30 cellular contexts compared by ENCODE assay signal in genomic region chr3:136106101-136106500, GRCh38.
"Had no signal": no experiment of that assay in that cellular context is flagged by ENCODE, and none has a peak within 500 bp of the region (broad histone marks: within the 10 kb centered on the region; RNA-seq: fewer than 3 reads in every experiment).

No MANE protein-coding gene starts in this region.

- DNase-seq: activated CD4-positive, alpha-beta memory T cell treated with anti-CD3 and anti-CD28 coated beads for 36 hours; activated CD4-positive, alpha-beta T cell treated with anti-CD3 and anti-CD28 coated beads for 36 hours; activated CD4-positive, alpha-beta T cell treated with anti-CD3 and anti-CD28 coated beads, Interleukin-2, amount 10 ng/mL, durations not matched to agents 24 days and 14 days; activated CD4-positive, CD25-positive, alpha-beta regulatory T cell; activated CD4-positive, CD25-positive, alpha-beta regulatory T cell treated with anti-CD3 and anti-CD28 coated beads, Interleukin-2, amount 50 U/mL, for 72 hours; activated CD8-positive, alpha-beta memory T cell treated with anti-CD3 and anti-CD28 coated beads, Interleukin-2, amount 10 ng/mL, durations not matched to agents 7 days and 5 days; activated CD8-positive, alpha-beta memory T cell treated with anti-CD3 and anti-CD28 coated beads, Interleukin-2, amount 50 U/mL, for 4 hours; activated CD8-positive, alpha-beta T cell treated with anti-CD3 and anti-CD28 coated beads, Interleukin-2, amount 10 ng/mL, durations not matched to agents 7 days and 5 days; activated effector memory CD4-positive, alpha-beta T cell treated with anti-CD3 and anti-CD28 coated beads, Interleukin-2, amount 50 U/mL, for 16 hours; activated naive CD4-positive, alpha-beta T cell; activated naive CD4-positive, alpha-beta T cell treated with anti-CD3 and anti-CD28 coated beads, Interleukin-2, amount 10 ng/mL, durations not matched to agents 7 days and 5 days; activated naive CD8-positive, alpha-beta T cell treated with anti-CD3 and anti-CD28 coated beads, Interleukin-2, amount 10 ng/mL, durations not matched to agents 7 days and 5 days; activated T-cell treated with anti-CD3 and anti-CD28 coated beads, Interleukin-2, amount 50 U/mL, for 1 hour; activated T-cell treated with anti-CD3 and anti-CD28 coated beads, Interleukin-2, amount 50 U/mL, for 48 hours; central memory CD4-positive, alpha-beta T cell; cerebellar nuclear complex; colonic mucosa; dorsolateral prefrontal cortex; effector memory CD4-positive, alpha-beta T cell; endodermal cell; foreskin keratinocyte; gastrocnemius medialis; T-helper 1 cell; T-helper 17 cell; T1000 had no signal

- ATAC-seq: activated CD4-positive, alpha-beta T cell treated with anti-CD3 and anti-CD28 coated beads for 36 hours; activated CD8-positive, alpha-beta memory T cell treated with anti-CD3 and anti-CD28 coated beads, Interleukin-2, amount 10 ng/mL, durations not matched to agents 7 days and 5 days; activated CD8-positive, alpha-beta T cell treated with anti-CD3 and anti-CD28 coated beads, Interleukin-2, amount 10 ng/mL, durations not matched to agents 7 days and 5 days; activated naive CD4-positive, alpha-beta T cell treated with anti-CD3 and anti-CD28 coated beads, Interleukin-2, amount 50 U/mL, for 72 hours; esophagus mucosa; foreskin keratinocyte; gastrocnemius medialis; T-helper 17 cell had no signal

- H3K4me3 ChIP-seq: ascending aorta, breast epithelium, cardiac muscle cell, colonic mucosa, dorsolateral prefrontal cortex, gastrocnemius medialis had no signal
